8 cellular contexts compared by ENCODE assay signal in the genomic region with DNA sequence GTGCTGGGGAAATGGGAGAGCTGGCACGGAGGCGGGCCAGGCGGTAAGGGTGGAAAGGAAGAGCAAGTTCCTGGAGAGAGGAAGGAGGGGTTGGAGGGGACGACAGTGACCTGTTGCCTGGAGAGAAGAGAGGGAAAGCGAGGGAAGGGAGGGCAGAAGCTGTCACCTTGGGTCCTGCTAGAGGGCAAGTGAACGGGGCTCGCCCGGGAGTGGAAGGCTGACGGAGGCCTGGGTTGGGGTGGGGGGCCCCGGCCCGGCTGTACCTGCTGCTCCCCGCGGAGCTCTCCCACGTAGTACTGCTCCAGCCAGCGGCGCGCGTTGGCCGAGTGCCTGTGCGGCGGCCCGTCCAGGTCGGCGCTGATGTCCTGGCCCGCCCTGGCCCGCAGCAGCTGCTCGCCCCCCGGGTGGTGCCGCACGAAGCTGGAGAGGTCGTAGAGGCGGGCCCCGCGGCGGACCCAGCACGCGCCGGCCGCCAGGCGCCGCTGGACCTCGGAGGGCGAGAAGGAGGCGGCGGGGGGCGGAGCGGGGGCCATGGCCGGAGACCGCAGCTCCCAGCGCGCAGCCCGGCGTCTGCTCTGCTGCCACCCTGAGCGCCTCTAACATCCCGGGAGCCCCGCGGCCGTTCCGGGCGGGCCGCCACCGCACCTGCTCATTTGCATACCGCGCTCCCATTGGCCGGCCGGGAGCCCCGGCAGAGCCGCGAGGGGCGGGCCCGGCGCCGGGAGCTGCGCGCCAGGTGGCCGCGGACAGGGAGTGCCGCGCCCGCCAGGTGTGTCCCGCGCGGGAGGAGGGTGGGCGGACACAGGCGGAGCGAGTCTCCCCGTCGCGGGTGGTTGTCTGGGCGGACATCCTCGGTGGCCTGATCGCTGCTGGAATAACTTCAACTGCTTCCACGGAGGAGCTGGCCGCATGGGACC. TPM values are rescaled to one million over a fixed set of nuclear protein-coding genes. Genes with fewer than 3 reads are reported as not detected.
DNase-seq lines count a peak whose midpoint lies in the region; ATAC-seq and TF ChIP-seq lines count a peak whose summit lies in the region.

A gene with protein sequence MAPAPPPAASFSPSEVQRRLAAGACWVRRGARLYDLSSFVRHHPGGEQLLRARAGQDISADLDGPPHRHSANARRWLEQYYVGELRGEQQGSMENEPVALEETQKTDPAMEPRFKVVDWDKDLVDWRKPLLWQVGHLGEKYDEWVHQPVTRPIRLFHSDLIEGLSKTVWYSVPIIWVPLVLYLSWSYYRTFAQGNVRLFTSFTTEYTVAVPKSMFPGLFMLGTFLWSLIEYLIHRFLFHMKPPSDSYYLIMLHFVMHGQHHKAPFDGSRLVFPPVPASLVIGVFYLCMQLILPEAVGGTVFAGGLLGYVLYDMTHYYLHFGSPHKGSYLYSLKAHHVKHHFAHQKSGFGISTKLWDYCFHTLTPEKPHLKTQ (minus strand): TSS at position 598 of the 917 bp plus-strand sequence. CDS start 65 bp downstream, at position 533.

- H3K4me1 ChIP-seq in right cardiac atrium (ENCODE audit: control insufficient read depth, insufficient read depth, low read length): no peaks in the 10 kb centered on the region
- peaks cover 2% of the 10 kb centered on the region for H3K4me1 ChIP-seq in rectal smooth muscle tissue (ENCODE audit: control insufficient read depth, insufficient read depth, low read length)

- peaks cover 43% of the 10 kb centered on the region for H3K27me3 Mint-ChIP-seq in activated naive CD8-positive, alpha-beta T cell treated with anti-CD3 and anti-CD28 coated beads, Interleukin-2, amount 10 ng/mL, durations not matched to agents 7 days and 5 days

- no peak within 1 kb of the TSS for H3K27ac ChIP-seq in right cardiac atrium (ENCODE audit: low read length)
- no peak within 1 kb of the TSS for H3K27ac ChIP-seq in rectal smooth muscle tissue (ENCODE audit: low read depth, low read length)

- no peaks in the 10 kb centered on the region for H3K36me3 ChIP-seq in rectal smooth muscle tissue (ENCODE audit: control insufficient read depth, insufficient read depth, low read length)

- ATAC-seq in SK-N-SH treated with all-trans-retinoic acid at 6 μM for 48 hours: peak; percentile 97
- peak; percentile 99 for ATAC-seq in activated naive CD8-positive, alpha-beta T cell treated with anti-CD3 and anti-CD28 coated beads, Interleukin-2, amount 10 ng/mL, durations not matched to agents 7 days and 5 days (ENCODE audit: low read depth)
- ATAC-seq in right cardiac atrium: peak; percentile 90 to 92

- WGBS in right cardiac atrium: 1% methylated on average over 94 of the region's 94 CpGs

- intact Hi-C loops in right cardiac atrium (cut with DNase I): no loop called here

- DNase-seq in GM10266 (ENCODE audit: extremely low spot score) (peak; percentile 88), HEK293T (ENCODE audit: extremely low spot score) (peak; percentile 87), MV-4-11 (lab: John Stamatoyannopoulos, UW) (peak; percentile 47), right cardiac atrium (peak; percentile 43 to 77 (median 69)), dedifferentiated amniotic fluid mesenchymal stem cell (ENCODE audit: extremely low spot score) (no peak)
- peak; percentile 85 for DNase-seq in activated naive CD8-positive, alpha-beta T cell treated with anti-CD3 and anti-CD28 coated beads, Interleukin-2, amount 10 ng/mL, durations not matched to agents 7 days and 5 days

- POLR2A ChIA-PET in HEK293T (lab: Yijun Ruan, JAX): interaction anchor here (0.8 to 1.7 kb wide), 4 partner anchors 8 to 61 kb away, joined by 3 to 7 read pairs (median 4); no protein-coding TSS in a partner anchor
- POLR2A ChIA-PET in activated naive CD8-positive, alpha-beta T cell treated with anti-CD3 and anti-CD28 coated beads, Interleukin-2, amount 10 ng/mL, durations not matched to agents 7 days and 5 days (lab: Charles Lee): interaction anchor here (0.6 kb wide), 1 partner anchor 9 kb away, joined by 4 read pairs; no protein-coding TSS in a partner anchor

- H3K4me3 Mint-ChIP-seq in activated naive CD8-positive, alpha-beta T cell treated with anti-CD3 and anti-CD28 coated beads, Interleukin-2, amount 10 ng/mL, durations not matched to agents 7 days and 5 days: peak within 1 kb of the TSS; percentile 78

- H3K27ac Mint-ChIP-seq in activated naive CD8-positive, alpha-beta T cell treated with anti-CD3 and anti-CD28 coated beads, Interleukin-2, amount 10 ng/mL, durations not matched to agents 7 days and 5 days: no peak within 1 kb of the TSS

- H3K4me3 ChIP-seq in right cardiac atrium (ENCODE audit: low read length) (peak within 1 kb of the TSS; percentile 22), rectal smooth muscle tissue (ENCODE audit: low read length) (peak within 1 kb of the TSS; percentile 76)

- peak; percentile 38 for TF ChIP-seq CTCF in GM10266 (IDR thresholded peaks at IDR 0.05; ENCODE audit: control insufficient read depth, insufficient read depth, low read depth, missing control alignments)

- H3K9me3 Mint-ChIP-seq in activated naive CD8-positive, alpha-beta T cell treated with anti-CD3 and anti-CD28 coated beads, Interleukin-2, amount 10 ng/mL, durations not matched to agents 7 days and 5 days: no peaks in the 10 kb centered on the region

- peaks cover 9% of the 10 kb centered on the region for H3K4me1 Mint-ChIP-seq in activated naive CD8-positive, alpha-beta T cell treated with anti-CD3 and anti-CD28 coated beads, Interleukin-2, amount 10 ng/mL, durations not matched to agents 7 days and 5 days

- no peaks in the 10 kb centered on the region for H3K9me3 ChIP-seq in right cardiac atrium (ENCODE audit: control insufficient read depth, low read length)

- CTCF ChIA-PET in HEK293T (lab: Yijun Ruan, JAX): interaction anchor here (0.6 to 1.9 kb wide), 4 partner anchors 10 to 166 kb away, joined by 3 to 6 read pairs (median 4); no protein-coding TSS in a partner anchor

- no peaks in the 10 kb centered on the region for H3K36me3 Mint-ChIP-seq in activated naive CD8-positive, alpha-beta T cell treated with anti-CD3 and anti-CD28 coated beads, Interleukin-2, amount 10 ng/mL, durations not matched to agents 7 days and 5 days

- peak within 1 kb of the TSS; percentile 49 for H3K9ac ChIP-seq in rectal smooth muscle tissue (ENCODE audit: low read length)

- H3K27me3 ChIP-seq in right cardiac atrium (ENCODE audit: control insufficient read depth, insufficient read depth) (no peaks in the 10 kb centered on the region), rectal smooth muscle tissue (ENCODE audit: control insufficient read depth, insufficient read depth, low read length) (peaks cover 11% of the 10 kb centered on the region)

TF ChIP-seq in HEK293T, 16 proteins besides CTCF, POLR2A, EP300 and RAD21:
- TF ChIP-seq CTBP1 (IDR thresholded peaks at IDR 0.05; ENCODE audit: borderline replicate concordance) (no peak), LEF1 (IDR thresholded peaks at IDR 0.05; ENCODE audit: borderline replicate concordance) (0 out of 2 replicates have a peak, but pooled peaks have one; percentile 12), L3MBTL2 (conservative IDR thresholded peaks at IDR 0.05) (0 out of 2 replicates have a peak, but pooled peaks have one; percentile 47)

TF ChIP-seq in SK-N-SH treated with all-trans-retinoic acid at 6 μM for 48 hours, 23 proteins besides CTCF, POLR2A, EP300 and RAD21:
- no peak for TF ChIP-seq TOX (CRISPR knock-in tag; IDR thresholded peaks at IDR 0.05; ENCODE audit: borderline replicate concordance)
- no peak for TF ChIP-seq ZC3H10 (CRISPR knock-in tag; IDR thresholded peaks at IDR 0.05)
- TF ChIP-seq SNAI2 (CRISPR knock-in tag; IDR thresholded peaks at IDR 0.05): peak; percentile 96; the same call in 1 of the 2 replicates
TF ChIP-seq in SK-N-SH treated with all-trans-retinoic acid at 6 μM for 48 hours: peak in this region for 1.

RNA-seq across cellular contexts. Expression of the gene that starts here (rescaled TPM):
- total RNA-seq in activated naive CD8-positive, alpha-beta T cell treated with anti-CD3 and anti-CD28 coated beads, Interleukin-2, amount 10 ng/mL, durations not matched to agents 7 days and 5 days: not detected
- total RNA-seq in right cardiac atrium: under 1 TPM in 3 of 4 donors, not detected in 1; 0.18 to 0.76 (median 0.57) TPM
- polyA plus RNA-seq in right cardiac atrium: 0.52 TPM

Comparison
In these comparisons a context has a peak if more than half of its experiments do, and no peak if none do; other contexts are left out.
1. Peak in DNase-seq and ATAC-seq in activated naive CD8-positive, alpha-beta T cell treated with anti-CD3 and anti-CD28 coated beads, Interleukin-2, amount 10 ng/mL, durations not matched to agents 7 days and 5 days; RNA of the gene not detected or under 1 TPM.
2. Peak in DNase-seq, ATAC-seq and H3K4me3 ChIP-seq in right cardiac atrium; RNA of the gene not detected or under 1 TPM.